Comparison of ENCODE assay signal across 12 cellular contexts in the genomic region with DNA sequence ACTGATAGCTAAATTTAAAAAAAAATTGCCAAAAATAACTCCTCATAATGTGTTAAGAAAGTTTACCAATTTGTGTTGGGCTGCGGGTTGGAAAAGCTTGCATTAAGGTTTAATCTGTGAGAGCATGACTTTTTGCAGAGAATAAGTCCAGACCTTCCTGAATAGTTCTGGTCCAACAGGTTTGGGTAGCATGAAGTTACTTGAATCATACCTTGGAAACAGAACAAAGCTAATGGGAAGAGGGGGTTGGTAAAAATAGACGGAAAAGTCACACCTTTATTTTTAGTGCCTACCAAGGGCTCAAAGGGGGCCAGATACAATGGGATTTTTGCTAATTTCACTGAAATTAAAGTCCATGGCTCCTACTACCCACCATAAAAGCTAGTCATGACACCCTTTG. TPM values are rescaled to one million over a fixed set of nuclear protein-coding genes. Genes with fewer than 3 reads are reported as not detected.
A peak's percentile ranks its signal among the peaks of the same experiment; 100 is the strongest.
DNase-seq lines count a peak whose midpoint lies in the region; ATAC-seq and TF ChIP-seq lines count a peak whose summit lies in the region.
"Had no signal": no experiment of that assay in that cellular context is flagged by ENCODE, and none has a peak within 500 bp of the region (broad histone marks: within the 10 kb centered on the region; RNA-seq: fewer than 3 reads in every experiment).

No MANE protein-coding gene starts in this region.

- H3K27ac ChIP-seq in HUES64 (ENCODE audit: low read depth, low read length) (peak overlapping the region; percentile 76), brain microvascular endothelial cell (no peak overlapping the region)
- H3K27ac ChIP-seq: tibial artery had no signal

- DNase-seq in T-helper 1 cell: no peak
- DNase-seq in brain microvascular endothelial cell: no peak
- no peak for DNase-seq in retinal pigment epithelial cell (ENCODE audit: low read depth)
- no peak for DNase-seq in H4 (ENCODE audit: low spot score)
- no peak for DNase-seq in stimulated activated CD8-positive, alpha-beta memory T cell treated with anti-CD3 and anti-CD28 coated beads, Interleukin-4, amount 100 ng/mL, for 48 hours
- DNase-seq: NCI-H1092 treated with DMSO at 0.1 percent for 48 hours; NK-92 treated with Interleukin-12 subunit alpha and Interleukin-12 subunit beta, amount 100 ng/mL, for 24 hours; stimulated activated CD4-positive, alpha-beta T cell treated with anti-CD3 and anti-CD28 coated beads, Interleukin-1b, Interleukin-23, amount 100 ng/mL, for 48 hours; tibial artery had no signal

- ATAC-seq in GM18511 (IDR thresholded peaks at IDR 0.05; ENCODE audit: unreplicated experiment): no peak

- TF ChIP-seq CTCF in brain microvascular endothelial cell (IDR thresholded peaks at IDR 0.05; ENCODE audit: low read depth, low read length, missing control alignments) (no peak), retinal pigment epithelial cell (conservative IDR thresholded peaks at IDR 0.05; ENCODE audit: low read depth, low read length) (no peak)

- H3K9me3 Mint-ChIP-seq in T-helper 1 cell treated with Interleukin-12 subunit alpha and Interleukin-12 subunit beta and Interleukin-4 antibody, amounts not matched to agents 30 μg/mL and 1 μg/mL, for 36 hours: no peaks in the 10 kb centered on the region

- in situ Hi-C loops in brain microvascular endothelial cell (cut with HindIII; ENCODE audit: low pct_ligation_motif_present, low sequenced_read_pairs): no loop called here

- H3K9me3 ChIP-seq in HUES64 (ENCODE audit: insufficient read depth, low read depth, low read length): no peaks in the 10 kb centered on the region
- H3K9me3 ChIP-seq: tibial artery had no signal

- H3K36me3 ChIP-seq in HUES64 (ENCODE audit: insufficient read depth, low read length) (peaks cover 67% of the 10 kb centered on the region), brain microvascular endothelial cell (replicated peaks) (peaks cover 47% of the 10 kb centered on the region)

- H3K36me3 Mint-ChIP-seq in T-helper 1 cell treated with Interleukin-12 subunit alpha and Interleukin-12 subunit beta and Interleukin-4 antibody, amounts not matched to agents 30 μg/mL and 1 μg/mL, for 36 hours (ENCODE audit: low read depth): peaks cover 13% of the 10 kb centered on the region

- 50% methylated on average over 2 of the region's 2 CpGs for WGBS in HUES64

- H3K4me3 Mint-ChIP-seq in T-helper 1 cell treated with Interleukin-12 subunit alpha and Interleukin-12 subunit beta and Interleukin-4 antibody, amounts not matched to agents 30 μg/mL and 1 μg/mL, for 36 hours: peak overlapping the region; percentile 80

- H3K4me1 ChIP-seq in HUES64 (ENCODE audit: insufficient read depth, low read length): peaks cover 38% of the 10 kb centered on the region

- peak overlapping the region; percentile 100 for H3K9ac ChIP-seq in HUES64 (ENCODE audit: low read depth, low read length)

- H3K27ac Mint-ChIP-seq in T-helper 1 cell treated with Interleukin-12 subunit alpha and Interleukin-12 subunit beta and Interleukin-4 antibody, amounts not matched to agents 30 μg/mL and 1 μg/mL, for 36 hours: no peak overlapping the region

- peak overlapping the region; percentile 86 for H3K4me3 ChIP-seq in HUES64 (ENCODE audit: low read length)
- peak overlapping the region; percentile 38 for H3K4me3 ChIP-seq in brain microvascular endothelial cell (ENCODE audit: low read depth, low read length)
- peak overlapping the region; percentile 47 for H3K4me3 ChIP-seq in retinal pigment epithelial cell (ENCODE audit: low read length)
- H3K4me3 ChIP-seq: tibial artery had no signal

- H3K4me1 Mint-ChIP-seq in T-helper 1 cell treated with Interleukin-12 subunit alpha and Interleukin-12 subunit beta and Interleukin-4 antibody, amounts not matched to agents 30 μg/mL and 1 μg/mL, for 36 hours (ENCODE audit: low read depth): peaks cover 44% of the 10 kb centered on the region

- no peaks in the 10 kb centered on the region for H3K27me3 Mint-ChIP-seq in T-helper 1 cell treated with Interleukin-12 subunit alpha and Interleukin-12 subunit beta and Interleukin-4 antibody, amounts not matched to agents 30 μg/mL and 1 μg/mL, for 36 hours (ENCODE audit: low read depth)

- H3K27me3 ChIP-seq in HUES64 (ENCODE audit: insufficient read depth, low read length) (no peaks in the 10 kb centered on the region), brain microvascular endothelial cell (replicated peaks) (no peaks in the 10 kb centered on the region)
- H3K27me3 ChIP-seq: tibial artery had no signal

RNA-seq across cellular contexts. Expression of a gene that starts 17.1 kb away (rescaled TPM):
- polyA plus RNA-seq in HUES64 (2013, experiment 1 of 2): 432 TPM
- 426 TPM for polyA plus RNA-seq in HUES64 (2013, experiment 2 of 2)
- total RNA-seq in H4 (2014; rRNA removed; shearing (Covaris generic)): 241 and 248 TPM in 2 replicates
